ENCODE assay signal across 15 cellular contexts in the genomic region with DNA sequence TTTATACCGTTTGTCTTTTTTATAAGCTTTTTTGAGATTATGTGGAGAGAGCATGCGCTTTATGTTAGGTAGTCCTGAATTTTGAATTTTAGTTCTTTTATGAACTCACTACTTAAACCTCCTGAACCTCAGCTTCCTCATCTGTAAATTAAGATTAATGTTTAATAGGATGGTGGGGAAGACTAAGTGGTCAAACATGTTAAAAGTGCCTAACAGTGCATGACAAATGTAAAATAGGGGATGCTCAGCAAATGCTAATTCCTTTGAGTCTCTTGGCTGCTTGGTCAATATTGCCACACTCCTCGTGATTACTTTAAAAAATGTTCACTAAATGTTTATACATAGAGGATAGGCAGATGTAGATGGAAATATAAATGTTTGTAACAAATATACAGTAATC. TPM values are rescaled to one million over a fixed set of nuclear protein-coding genes. Genes with fewer than 3 reads are reported as not detected.
A peak's percentile ranks its signal among the peaks of the same experiment; 100 is the strongest.
DNase-seq lines count a peak whose midpoint lies in the region; ATAC-seq and TF ChIP-seq lines count a peak whose summit lies in the region.
"Had no signal": no experiment of that assay in that cellular context is flagged by ENCODE, and none has a peak within 500 bp of the region (broad histone marks: within the 10 kb centered on the region; RNA-seq: fewer than 3 reads in every experiment).

No MANE protein-coding gene starts in this region.

- H3K4me3 Mint-ChIP-seq in mesothelial cell of epicardium = no peak overlapping the region
- H3K4me3 Mint-ChIP-seq: activated CD4-positive, alpha-beta memory T cell treated with anti-CD3 and anti-CD28 coated beads, Interleukin-2, amount 10 ng/mL, durations not matched to agents 7 days and 5 days had no signal

- DNase-seq in mesothelial cell of epicardium (ENCODE audit: low spot score in 2 of 2, unreplicated experiment in 2 of 2) (no peak), RWPE1 (ENCODE audit: low spot score) (no peak), GM13976 (ENCODE audit: low spot score) (no peak), NCI-H82 treated with DMSO at 0.1 percent for 48 hours (lab: John Stamatoyannopoulos, UW; ENCODE audit: unreplicated experiment) (no peak), NCI-H524 treated with DMSO at 0.1 percent for 48 hours (lab: John Stamatoyannopoulos, UW) (no peak)
- DNase-seq: activated CD4-positive, alpha-beta memory T cell treated with anti-CD3 and anti-CD28 coated beads, Interleukin-2, amount 10 ng/mL, durations not matched to agents 7 days and 5 days; adrenal gland; DMS 273 treated with DMSO at 0.1 percent for 48 hours; NCI-H1694; pancreas; stimulated activated naive CD8-positive, alpha-beta T cell treated with anti-CD3 and anti-CD28 coated beads, Interleukin-15, Interleukin-2, amounts not matched to agents 100 U/mL and 50 U/mL, for 24 hours had no signal

- POLR2A ChIA-PET in RWPE1 (lab: Yijun Ruan, JAX; ENCODE audit: low non-redundant PET) = no interaction called here

- peak overlapping the region; percentile 26 for H3K27ac Mint-ChIP-seq in mesothelial cell of epicardium
- H3K27ac Mint-ChIP-seq: activated CD4-positive, alpha-beta memory T cell treated with anti-CD3 and anti-CD28 coated beads, Interleukin-2, amount 10 ng/mL, durations not matched to agents 7 days and 5 days had no signal

- peak; percentile 50 for ATAC-seq in GM18517 (IDR thresholded peaks at IDR 0.05; ENCODE audit: unreplicated experiment)
- peak; percentile 52 for ATAC-seq in GM21528 (IDR thresholded peaks at IDR 0.05; ENCODE audit: low FRiP score, unreplicated experiment)
- ATAC-seq in HG03457 (IDR thresholded peaks at IDR 0.05; ENCODE audit: unreplicated experiment) = peak; percentile 60
- ATAC-seq: HCT116; stimulated activated naive CD8-positive, alpha-beta T cell treated with anti-CD3 and anti-CD28 coated beads, Interleukin-15, Interleukin-2, amounts not matched to agents 100 U/mL and 50 U/mL, for 24 hours had no signal

- in situ Hi-C loops in GM13976 (cut with MboI; ENCODE audit: low sequenced_read_pairs, unreplicated experiment) = no loop called here

- H3K9me3 Mint-ChIP-seq in mesothelial cell of epicardium = no peaks in the 10 kb centered on the region
- H3K9me3 Mint-ChIP-seq: activated CD4-positive, alpha-beta memory T cell treated with anti-CD3 and anti-CD28 coated beads, Interleukin-2, amount 10 ng/mL, durations not matched to agents 7 days and 5 days had no signal

- no peaks in the 10 kb centered on the region for H3K27me3 Mint-ChIP-seq in mesothelial cell of epicardium (ENCODE audit: low read depth)
- H3K27me3 Mint-ChIP-seq: activated CD4-positive, alpha-beta memory T cell treated with anti-CD3 and anti-CD28 coated beads, Interleukin-2, amount 10 ng/mL, durations not matched to agents 7 days and 5 days had no signal

- peaks cover 5% of the 10 kb centered on the region for H3K36me3 Mint-ChIP-seq in mesothelial cell of epicardium

- CTCF ChIA-PET in RWPE1 (lab: Yijun Ruan, JAX) = interaction anchor here (0.6 kb wide), 1 partner anchor 1125 kb away, joined by 4 read pairs; no protein-coding TSS in a partner anchor

- no peak for TF ChIP-seq CTCF in mesothelial cell of epicardium (IDR thresholded peaks at IDR 0.05; ENCODE audit: unreplicated experiment)
- no peak for TF ChIP-seq CTCF in RWPE1 (conservative IDR thresholded peaks at IDR 0.05; ENCODE audit: low read depth)
- no peak for TF ChIP-seq CTCF in GM13976 (IDR thresholded peaks at IDR 0.05; ENCODE audit: borderline replicate concordance, control extremely low read depth, extremely low read depth, insufficient read depth, missing control alignments)

- no peak overlapping the region for H3K27ac ChIP-seq in RWPE1
- H3K27ac ChIP-seq: adrenal gland, pancreas had no signal

- peaks cover 27% of the 10 kb centered on the region for H3K4me1 Mint-ChIP-seq in mesothelial cell of epicardium

RNA-seq across cellular contexts. Expression of gene BIRC6, which starts 6.8 kb away (rescaled TPM):
- total RNA-seq in mesothelial cell of epicardium = 101 to 112 TPM (median 110 TPM) in 3 replicates
